Comparison of ENCODE assay signal across 16 cellular contexts in genomic region chr7:32154797-32155196, GRCh38.
A peak's percentile ranks its signal among the peaks of the same experiment; 100 is the strongest.
DNase-seq lines count a peak whose midpoint lies in the region; ATAC-seq and TF ChIP-seq lines count a peak whose summit lies in the region.
"Had no signal": no experiment of that assay in that cellular context is flagged by ENCODE, and none has a peak within 500 bp of the region (broad histone marks: within the 10 kb centered on the region; RNA-seq: fewer than 3 reads in every experiment).

No MANE protein-coding gene starts in this region.

- TF ChIP-seq CTCF in chondrocyte (IDR thresholded peaks at IDR 0.05), result no peak
- TF ChIP-seq CTCF in right atrium auricular region (IDR thresholded peaks at IDR 0.05), result no peak
- no peak for TF ChIP-seq CTCF in upper lobe of right lung (IDR thresholded peaks at IDR 0.05)

- no peaks in the 10 kb centered on the region for H3K27me3 ChIP-seq in right atrium auricular region
- no peaks in the 10 kb centered on the region for H3K27me3 ChIP-seq in upper lobe of right lung

- peak overlapping the region; percentile 6 for H3K27ac Mint-ChIP-seq in chondrocyte (ENCODE audit: unreplicated experiment)
- H3K27ac Mint-ChIP-seq: activated CD4-positive, alpha-beta T cell treated with anti-CD3 and anti-CD28 coated beads, Interleukin-2, amount 10 ng/mL, durations not matched to agents 7 days and 5 days had no signal

- H3K36me3 Mint-ChIP-seq in chondrocyte (ENCODE audit: low read depth), result peaks cover 3% of the 10 kb centered on the region

- intact Hi-C loops in upper lobe of right lung (cut with DNase I), result no loop called here

- no peaks in the 10 kb centered on the region for H3K27me3 Mint-ChIP-seq in chondrocyte (ENCODE audit: low read depth)
- H3K27me3 Mint-ChIP-seq: activated CD4-positive, alpha-beta T cell treated with anti-CD3 and anti-CD28 coated beads, Interleukin-2, amount 10 ng/mL, durations not matched to agents 7 days and 5 days had no signal

- H3K4me1 ChIP-seq in right atrium auricular region, result peaks cover 0 to 57% of the 10 kb centered on the region in 2 donors
- no peaks in the 10 kb centered on the region for H3K4me1 ChIP-seq in upper lobe of right lung
- H3K4me1 ChIP-seq: Caco-2 had no signal

- H3K27ac ChIP-seq in right atrium auricular region (peak overlapping the region; percentile 37 to 71), upper lobe of right lung (no peak overlapping the region)
- H3K27ac ChIP-seq: 22Rv1 had no signal

- no peaks in the 10 kb centered on the region for H3K9me3 ChIP-seq in right atrium auricular region
- H3K9me3 ChIP-seq in upper lobe of right lung, result no peaks in the 10 kb centered on the region
- H3K9me3 ChIP-seq: Caco-2 had no signal

- H3K4me3 ChIP-seq in right atrium auricular region, result no peak overlapping the region
- H3K4me3 ChIP-seq in upper lobe of right lung, result no peak overlapping the region
- H3K4me3 ChIP-seq: smooth muscle cell had no signal

- H3K9me3 Mint-ChIP-seq in chondrocyte (ENCODE audit: low read depth), result peaks cover 7% of the 10 kb centered on the region
- H3K9me3 Mint-ChIP-seq: activated CD4-positive, alpha-beta T cell treated with anti-CD3 and anti-CD28 coated beads, Interleukin-2, amount 10 ng/mL, durations not matched to agents 7 days and 5 days had no signal

- ATAC-seq in upper lobe of right lung (peak; percentile 52), HG03025 (IDR thresholded peaks at IDR 0.05; ENCODE audit: low FRiP score, unreplicated experiment) (no peak), HG02759 (IDR thresholded peaks at IDR 0.05; ENCODE audit: unreplicated experiment) (no peak)
- ATAC-seq: HepG2 had no signal

- no peak overlapping the region for H3K4me3 Mint-ChIP-seq in chondrocyte (ENCODE audit: unreplicated experiment)
- H3K4me3 Mint-ChIP-seq: activated CD4-positive, alpha-beta T cell treated with anti-CD3 and anti-CD28 coated beads, Interleukin-2, amount 10 ng/mL, durations not matched to agents 7 days and 5 days had no signal

- H3K4me1 Mint-ChIP-seq in chondrocyte (ENCODE audit: low read depth), result peaks cover 32% of the 10 kb centered on the region
- H3K4me1 Mint-ChIP-seq: activated CD4-positive, alpha-beta T cell treated with anti-CD3 and anti-CD28 coated beads, Interleukin-2, amount 10 ng/mL, durations not matched to agents 7 days and 5 days had no signal

- H3K36me3 ChIP-seq in right atrium auricular region, result no peaks in the 10 kb centered on the region
- no peaks in the 10 kb centered on the region for H3K36me3 ChIP-seq in upper lobe of right lung

- DNase-seq in DMS 273 (lab: John Stamatoyannopoulos, UW; ENCODE audit: unreplicated experiment), result peak; percentile 21
- DNase-seq in DMS 273 treated with DMSO at 0.1 percent for 48 hours (lab: John Stamatoyannopoulos, UW), result no peak
- DNase-seq in chondrocyte (ENCODE audit: low spot score), result no peak
- DNase-seq in right atrium auricular region (ENCODE audit: low spot score), result peak; percentile 64
- no peak for DNase-seq in upper lobe of right lung
- no peak for DNase-seq in stimulated activated CD4-positive, alpha-beta T cell treated with anti-CD3 and anti-CD28 coated beads, Interleukin-1b, Interleukin-23, amount 100 ng/mL, for 48 hours
- DNase-seq: activated CD4-positive, alpha-beta T cell treated with anti-CD3 and anti-CD28 coated beads, Interleukin-2, amount 10 ng/mL, durations not matched to agents 7 days and 5 days; activated T-cell treated with anti-CD3 and anti-CD28 coated beads, Interleukin-2, amount 50 U/mL, for 48 hours; Caco-2; NCI-H1092 treated with DMSO at 0.1 percent for 48 hours; T-helper 2 cell had no signal

Comparison
In these comparisons a context has a peak if more than half of its experiments do, and no peak if none do; other contexts are left out.
1. DNase-seq: peak in DMS 273 (single experiment) and right atrium auricular region (single experiment); none in DMS 273 treated with DMSO at 0.1 percent for 48 hours (single experiment), chondrocyte (single experiment), upper lobe of right lung (single experiment) and stimulated activated CD4-positive, alpha-beta T cell treated with anti-CD3 and anti-CD28 coated beads, Interleukin-1b, Interleukin-23, amount 100 ng/mL, for 48 hours (single experiment).